In the genomic region with DNA sequence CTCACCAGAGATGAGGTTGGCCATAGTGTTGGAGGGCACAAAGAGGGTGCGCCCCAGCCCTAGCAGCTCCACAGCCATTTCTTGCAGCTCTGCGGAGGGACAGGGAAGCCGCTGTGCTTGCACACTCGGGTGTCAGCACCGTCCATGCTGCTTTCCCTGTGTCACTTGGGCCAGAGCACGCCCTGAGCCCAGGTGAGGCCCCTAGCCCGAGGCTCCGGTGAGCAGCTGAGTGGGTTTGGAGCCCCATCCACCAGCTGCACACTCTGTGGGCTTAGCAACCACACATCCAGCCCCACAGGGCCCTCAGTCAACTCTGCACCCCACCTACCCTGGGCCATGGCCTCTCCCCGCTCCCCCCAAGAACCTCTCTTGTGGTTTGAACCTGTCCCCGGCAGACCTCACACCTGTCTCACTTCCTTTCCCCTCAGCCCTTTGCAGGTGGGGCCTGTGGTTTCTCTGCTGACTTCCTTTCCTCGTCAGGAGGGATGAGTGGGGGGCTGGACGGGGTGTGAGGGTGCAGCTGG, we compare ENCODE assay signal across 1 cellular context.
TF ChIP-seq lines count a peak whose summit lies in the region.

No MANE protein-coding gene starts in this region.

TF ChIP-seq in GM12878, 131 proteins besides CTCF, POLR2A, EP300 and RAD21 (continued from another document):
- TF ChIP-seq PBX3 (IDR thresholded peaks at IDR 0.05; ENCODE audit: insufficient replicate concordance, low read depth, low read length) (no peak), ZNF687 (IDR thresholded peaks at IDR 0.05) (no peak), PAX5 (IDR thresholded peaks at IDR 0.05; ENCODE audit: borderline replicate concordance, low read depth, low read length) (no peak), ASH2L (IDR thresholded peaks at IDR 0.05; ENCODE audit: borderline replicate concordance, low read depth) (no peak), MYC (IDR thresholded peaks at IDR 0.05; ENCODE audit: insufficient read depth, insufficient read length, insufficient replicate concordance, low read length, severe bottlenecking) (no peak), ZSCAN29 (IDR thresholded peaks at IDR 0.05) (no peak), PKNOX1 (IDR thresholded peaks at IDR 0.05) (no peak; the same call in 1 of the 2 replicates), NFXL1 (IDR thresholded peaks at IDR 0.05; ENCODE audit: borderline replicate concordance) (no peak), CREM (IDR thresholded peaks at IDR 0.05; ENCODE audit: low read depth) (no peak), RCOR1 (conservative IDR thresholded peaks at IDR 0.05; ENCODE audit: low read depth, low read length) (no peak), PAX8 (IDR thresholded peaks at IDR 0.05) (no peak), IKZF1 (conservative IDR thresholded peaks at IDR 0.05) (no peak; the same call in 1 of the 2 replicates), HDAC2 (IDR thresholded peaks at IDR 0.05) (no peak), NR2F1 (conservative IDR thresholded peaks at IDR 0.05) (peak; percentile 76), SPI1 (IDR thresholded peaks at IDR 0.05; ENCODE audit: borderline replicate concordance, insufficient read depth, low read depth, low read length) (peak; percentile 74; the same call in 1 of the 2 replicates), MEF2A (IDR thresholded peaks at IDR 0.05; ENCODE audit: insufficient read depth, low read depth, low read length) (no peak), CBX5 (IDR thresholded peaks at IDR 0.05; ENCODE audit: low read depth) (no peak), FOXK2 (IDR thresholded peaks at IDR 0.05) (no peak), RB1 (IDR thresholded peaks at IDR 0.05; ENCODE audit: borderline replicate concordance) (no peak), HDGF (IDR thresholded peaks at IDR 0.05) (no peak), NR2C1 (IDR thresholded peaks at IDR 0.05) (no peak), HDAC6 (IDR thresholded peaks at IDR 0.05; ENCODE audit: unreplicated experiment) (no peak), IRF4 (IDR thresholded peaks at IDR 0.05; ENCODE audit: low read depth, low read length) (no peak), ZNF274 (IDR thresholded peaks at IDR 0.05; ENCODE audit: insufficient read depth, insufficient read length) (no peak), CBFB (IDR thresholded peaks at IDR 0.05; ENCODE audit: low read depth) (peak; percentile 47; the same call in 1 of the 2 replicates), STAT3 (IDR thresholded peaks at IDR 0.05; ENCODE audit: low read depth, low read length) (no peak), CHD4 (IDR thresholded peaks at IDR 0.05) (no peak), PML (IDR thresholded peaks at IDR 0.05; ENCODE audit: low read length) (no peak), ZBTB40 (IDR thresholded peaks at IDR 0.05; ENCODE audit: borderline replicate concordance) (no peak), TBL1XR1 (IDR thresholded peaks at IDR 0.05; ENCODE audit: low read depth, low read length) (no peak), POLR2AphosphoS2 (IDR thresholded peaks at IDR 0.05; ENCODE audit: low read depth, low read length) (no peak), ZBTB33 (IDR thresholded peaks at IDR 0.05) (no peak), SMARCA5 (IDR thresholded peaks at IDR 0.05) (peak; percentile 31; the same call in 1 of the 2 replicates), ZZZ3 (IDR thresholded peaks at IDR 0.05; ENCODE audit: control insufficient read depth, insufficient read length, low read depth) (no peak), ZNF217 (IDR thresholded peaks at IDR 0.05) (no peak), RUNX3 (IDR thresholded peaks at IDR 0.05; ENCODE audit: low read length) (peak; percentile 94), NKRF (conservative IDR thresholded peaks at IDR 0.05) (no peak), BACH1 (IDR thresholded peaks at IDR 0.05; ENCODE audit: borderline replicate concordance) (no peak), ETV6 (conservative IDR thresholded peaks at IDR 0.05 in 1 of 2, IDR thresholded peaks at IDR 0.05 in 1 of 2; ENCODE audit: borderline replicate concordance in 1 of 2, low read depth in 1 of 2) (no peak), WRNIP1 (IDR thresholded peaks at IDR 0.05; ENCODE audit: borderline replicate concordance, low read depth, low read length) (no peak), EED (IDR thresholded peaks at IDR 0.05; ENCODE audit: low read depth) (no peak; the same call in 1 of the 2 replicates), CEBPB (IDR thresholded peaks at IDR 0.05; ENCODE audit: borderline replicate concordance in 1 of 2, low read depth in 2 of 2, low read length in 2 of 2) (no peak), RAD51 (IDR thresholded peaks at IDR 0.05) (no peak), E2F4 (IDR thresholded peaks at IDR 0.05; ENCODE audit: low read depth, low read length) (no peak)
- TF ChIP-seq, protein P1, sequence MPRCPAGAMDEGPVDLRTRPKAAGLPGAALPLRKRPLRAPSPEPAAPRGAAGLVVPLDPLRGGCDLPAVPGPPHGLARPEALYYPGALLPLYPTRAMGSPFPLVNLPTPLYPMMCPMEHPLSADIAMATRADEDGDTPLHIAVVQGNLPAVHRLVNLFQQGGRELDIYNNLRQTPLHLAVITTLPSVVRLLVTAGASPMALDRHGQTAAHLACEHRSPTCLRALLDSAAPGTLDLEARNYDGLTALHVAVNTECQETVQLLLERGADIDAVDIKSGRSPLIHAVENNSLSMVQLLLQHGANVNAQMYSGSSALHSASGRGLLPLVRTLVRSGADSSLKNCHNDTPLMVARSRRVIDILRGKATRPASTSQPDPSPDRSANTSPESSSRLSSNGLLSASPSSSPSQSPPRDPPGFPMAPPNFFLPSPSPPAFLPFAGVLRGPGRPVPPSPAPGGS (IDR thresholded peaks at IDR 0.05; ENCODE audit: borderline replicate concordance, insufficient read depth, low read depth, low read length, poor library complexity, severe bottlenecking): no peak
- TF ChIP-seq, protein P2, sequence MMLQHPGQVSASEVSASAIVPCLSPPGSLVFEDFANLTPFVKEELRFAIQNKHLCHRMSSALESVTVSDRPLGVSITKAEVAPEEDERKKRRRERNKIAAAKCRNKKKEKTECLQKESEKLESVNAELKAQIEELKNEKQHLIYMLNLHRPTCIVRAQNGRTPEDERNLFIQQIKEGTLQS (IDR thresholded peaks at IDR 0.05; ENCODE audit: borderline replicate concordance, extremely low read depth, low read depth, low read length): no peak
TF ChIP-seq in GM12878: peak in this region for 15.
